In the genomic region with DNA sequence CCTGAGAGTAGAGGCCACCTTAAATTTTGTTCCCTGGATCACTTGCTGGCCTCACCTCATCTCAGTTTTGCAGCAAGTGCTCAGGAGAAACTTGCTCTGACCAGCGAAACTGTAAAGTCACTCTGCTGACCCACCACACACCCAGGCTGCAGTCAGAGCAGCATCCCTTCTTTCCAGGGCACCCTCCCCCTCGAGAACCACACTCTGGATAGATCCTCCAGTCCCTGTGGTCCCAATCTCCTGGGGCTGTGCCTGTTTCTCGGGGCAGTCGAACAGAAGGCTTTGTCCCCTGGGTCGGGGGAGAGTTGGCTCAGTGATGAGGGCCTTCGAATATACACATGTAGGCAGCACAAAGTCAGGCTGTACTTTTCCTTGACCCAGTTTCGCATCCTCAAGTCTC, we compare ENCODE assay signal across 33 cellular contexts. TPM values are rescaled to one million over a fixed set of nuclear protein-coding genes. Genes with fewer than 3 reads are reported as not detected.
"Had no signal": no experiment of that assay in that cellular context is flagged by ENCODE, and none has a peak within 500 bp of the region (broad histone marks: within the 10 kb centered on the region; RNA-seq: fewer than 3 reads in every experiment).

No MANE protein-coding gene starts in this region.

- H3K36me3 Mint-ChIP-seq: mesothelial cell of epicardium, neural progenitor cell had no signal

- H2AFZ ChIP-seq: hepatocyte, neural progenitor cell had no signal

- H3K79me2 ChIP-seq: hepatocyte had no signal

- H3K4me2 ChIP-seq: hepatocyte, neural progenitor cell had no signal

- H3K4me1 Mint-ChIP-seq: endodermal cell; mesothelial cell of epicardium; naive B cell; stimulated activated naive CD8-positive, alpha-beta T cell treated with anti-CD3 and anti-CD28 coated beads, Interleukin-15, amount 100 ng/mL, for 72 hours had no signal

- DNase-seq: dorsolateral prefrontal cortex; effector CD8-positive, alpha-beta T cell; endodermal cell; foreskin fibroblast; gastrocnemius medialis; heart left ventricle; kidney; mesenchymal stem cell; mucosa of descending colon; naive B cell; ovary; retina; right lobe of liver; small intestine; stimulated activated CD4-positive, alpha-beta T cell treated with anti-CD3 and anti-CD28 coated beads, Interleukin-15, amount 100 ng/mL, for 24 hours; stimulated activated CD4-positive, alpha-beta T cell treated with anti-CD3 and anti-CD28 coated beads, Interleukin-2, amount 100 ng/mL, for 48 hours; stimulated activated naive CD4-positive, alpha-beta T cell; stimulated activated naive CD8-positive, alpha-beta T cell treated with anti-CD3 and anti-CD28 coated beads, Interleukin-15, amount 100 ng/mL, for 72 hours; thyroid gland; trophoblast cell had no signal

- H3K27ac ChIP-seq: epithelial cell of prostate, gastrocnemius medialis, heart left ventricle, hepatocyte, neural progenitor cell, ovary, right lobe of liver, suprapubic skin, thyroid gland, vagina had no signal

- ATAC-seq: esophagus mucosa; gastrocnemius medialis; heart left ventricle; left lobe of liver; mucosa of descending colon; natural killer cell treated with Interleukin-12 subunit alpha and Interleukin-12 subunit beta and Interleukin-15 and Interleukin-18, amount 100 ng/mL, for 72 hours; right lobe of liver; stimulated activated naive CD8-positive, alpha-beta T cell treated with anti-CD3 and anti-CD28 coated beads, Interleukin-15, amount 100 ng/mL, for 72 hours had no signal

- H3K27me3 ChIP-seq: dorsolateral prefrontal cortex, gastrocnemius medialis, heart left ventricle, hepatocyte, neural progenitor cell, ovary, right lobe of liver, suprapubic skin, thyroid gland, vagina had no signal

- H3K4me3 ChIP-seq: dorsolateral prefrontal cortex, gastrocnemius medialis, heart left ventricle, hepatocyte, mucosa of descending colon, neural progenitor cell, ovary, right lobe of liver, suprapubic skin, thyroid gland, vagina had no signal

- H3K4me1 ChIP-seq: gastrocnemius medialis, heart left ventricle, neural progenitor cell, right lobe of liver, suprapubic skin, thyroid gland, vagina had no signal

- H3K9me3 Mint-ChIP-seq: stimulated activated naive CD8-positive, alpha-beta T cell treated with anti-CD3 and anti-CD28 coated beads, Interleukin-15, amount 100 ng/mL, for 72 hours had no signal

- H3K27ac Mint-ChIP-seq: endodermal cell; mesothelial cell of epicardium; natural killer cell treated with Interleukin-12 subunit alpha and Interleukin-12 subunit beta and Interleukin-15 and Interleukin-18, amount 100 ng/mL, for 72 hours; neural progenitor cell; stimulated activated naive CD8-positive, alpha-beta T cell treated with anti-CD3 and anti-CD28 coated beads, Interleukin-15, amount 100 ng/mL, for 72 hours had no signal

- H3K9me3 ChIP-seq: gastrocnemius medialis, mucosa of descending colon, ovary, right lobe of liver, thyroid gland, vagina had no signal

- H3K36me3 ChIP-seq: gastrocnemius medialis, heart left ventricle, neural progenitor cell, ovary, right lobe of liver, suprapubic skin, thyroid gland, vagina had no signal

- H3K9ac ChIP-seq: neural progenitor cell had no signal

- H3K4me3 Mint-ChIP-seq: endodermal cell; mesothelial cell of epicardium; naive B cell; natural killer cell treated with Interleukin-12 subunit alpha and Interleukin-12 subunit beta and Interleukin-15 and Interleukin-18, amount 100 ng/mL, for 72 hours; neural progenitor cell; stimulated activated naive CD8-positive, alpha-beta T cell treated with anti-CD3 and anti-CD28 coated beads, Interleukin-15, amount 100 ng/mL, for 72 hours had no signal

RNA-seq across cellular contexts. Expression of a gene that starts 18.4 kb away (rescaled TPM):
- total RNA-seq: esophagus mucosa, hepatocyte, lower leg skin, lung microvascular endothelial cell, pulmonary artery endothelial cell, suprapubic skin, ureter, vagina had no signal
